In genomic region chr11:68865241-68865640, GRCh38 we compare ENCODE assay signal across 2 cellular contexts.
TF ChIP-seq lines count a peak whose summit lies in the region.

No MANE protein-coding gene starts in this region.

TF ChIP-seq in IMR-90, 13 proteins besides CTCF, POLR2A, EP300 and RAD21:
- TF ChIP-seq MAFK (IDR thresholded peaks at IDR 0.05; ENCODE audit: low read depth, low read length) (no peak), ELK1 (IDR thresholded peaks at IDR 0.05; ENCODE audit: borderline replicate concordance, low read depth, low read length) (no peak), CHD1 (IDR thresholded peaks at IDR 0.05; ENCODE audit: low read depth, low read length) (no peak), CEBPB (IDR thresholded peaks at IDR 0.05; ENCODE audit: low read depth, low read length) (no peak), USF2 (IDR thresholded peaks at IDR 0.05; ENCODE audit: low read depth, low read length) (no peak), MXI1 (IDR thresholded peaks at IDR 0.05; ENCODE audit: borderline replicate concordance, low read depth, low read length) (no peak), RCOR1 (IDR thresholded peaks at IDR 0.05; ENCODE audit: insufficient replicate concordance, low read length) (no peak), NFE2L2 (IDR thresholded peaks at IDR 0.05; ENCODE audit: low read depth, low read length) (no peak), MAZ (IDR thresholded peaks at IDR 0.05; ENCODE audit: borderline replicate concordance, low read depth, low read length) (no peak), SMC3 (IDR thresholded peaks at IDR 0.05; ENCODE audit: low read depth, low read length) (no peak), FOS (IDR thresholded peaks at IDR 0.05; ENCODE audit: low read depth, low read length) (no peak), RFX5 (IDR thresholded peaks at IDR 0.05; ENCODE audit: low read depth, low read length) (no peak), BHLHE40 (IDR thresholded peaks at IDR 0.05; ENCODE audit: low read depth, low read length) (no peak)

TF ChIP-seq in H1, 55 proteins besides CTCF, POLR2A, EP300 and RAD21:
- TF ChIP-seq BCL11A (IDR thresholded peaks at IDR 0.05; ENCODE audit: low read depth in 2 of 2, low read length in 2 of 2) (no peak), CHD7 (IDR thresholded peaks at IDR 0.05; ENCODE audit: insufficient replicate concordance, low read length) (no peak), RXRA (IDR thresholded peaks at IDR 0.05; ENCODE audit: insufficient read depth, low read depth, low read length) (no peak), RFX5 (IDR thresholded peaks at IDR 0.05; ENCODE audit: borderline replicate concordance, low read depth, low read length) (no peak), SP4 (IDR thresholded peaks at IDR 0.05; ENCODE audit: low read length) (no peak), CHD1 (IDR thresholded peaks at IDR 0.05; ENCODE audit: low read depth, low read length) (no peak), JUND (IDR thresholded peaks at IDR 0.05; ENCODE audit: low read length) (no peak), NANOG (IDR thresholded peaks at IDR 0.05; ENCODE audit: insufficient read depth, low read depth, low read length, poor library complexity, severe bottlenecking) (no peak), SP1 (IDR thresholded peaks at IDR 0.05; ENCODE audit: low read depth, low read length) (no peak), SUZ12 (IDR thresholded peaks at IDR 0.05; ENCODE audit: low read length) (no peak), YY1 (IDR thresholded peaks at IDR 0.05; ENCODE audit: low read depth, low read length) (no peak), USF2 (IDR thresholded peaks at IDR 0.05; ENCODE audit: low read length) (no peak), TBP (IDR thresholded peaks at IDR 0.05; ENCODE audit: low read depth, low read length) (no peak), SAP30 (IDR thresholded peaks at IDR 0.05; ENCODE audit: insufficient read depth, insufficient replicate concordance, low read length) (no peak), ASH2L (IDR thresholded peaks at IDR 0.05; ENCODE audit: low read length) (no peak), BRCA1 (IDR thresholded peaks at IDR 0.05; ENCODE audit: low read depth, low read length) (no peak), ATF2 (IDR thresholded peaks at IDR 0.05; ENCODE audit: low read length) (no peak), TAF7 (optimal IDR thresholded peaks at IDR 0.05; ENCODE audit: borderline replicate concordance, low read depth, low read length) (no peak), CREB1 (IDR thresholded peaks at IDR 0.05) (no peak)
